ENCODE assay signal across 8 cellular contexts in the genomic region with DNA sequence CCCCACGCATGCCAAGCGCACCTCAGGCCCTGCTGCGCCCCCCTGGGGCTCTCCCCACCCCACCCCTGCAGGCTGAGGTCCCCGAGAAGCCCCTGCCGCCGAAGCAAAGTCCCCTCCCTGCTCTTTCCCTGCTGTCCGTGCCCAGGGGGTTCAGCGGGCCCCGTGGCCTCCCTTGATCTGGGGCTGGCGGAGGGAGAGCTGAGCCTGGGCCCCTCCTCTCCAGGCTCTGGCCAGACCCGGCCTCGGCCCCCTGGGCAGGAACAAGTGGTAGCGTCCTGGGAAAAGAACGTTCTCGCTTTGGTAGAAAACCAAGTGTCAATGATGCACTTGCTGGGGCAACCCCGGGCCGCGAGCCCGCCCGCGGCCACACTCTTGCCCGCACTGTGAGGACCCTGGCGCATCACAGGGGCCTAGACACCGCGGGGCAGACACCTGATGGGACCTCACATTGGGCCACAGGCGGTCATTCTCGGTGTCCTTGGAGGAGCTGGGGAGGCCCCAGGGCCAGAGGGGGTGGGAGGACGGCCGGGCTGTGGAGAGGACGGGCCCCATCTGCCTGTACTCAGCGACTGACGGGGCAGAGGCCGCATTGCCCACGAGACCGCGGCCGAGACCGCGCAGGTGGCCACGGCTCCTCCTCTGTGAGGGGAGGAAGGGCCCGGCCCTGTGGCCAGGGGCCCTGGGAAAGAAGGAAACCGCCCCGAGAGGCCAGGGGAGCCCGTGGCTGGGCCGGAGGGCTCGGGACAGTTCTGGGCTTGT.
DNase-seq lines count a peak whose midpoint lies in the region; ATAC-seq and TF ChIP-seq lines count a peak whose summit lies in the region.

No MANE protein-coding gene starts in this region.

- H3K36me3 ChIP-seq in mucosa of stomach (ENCODE audit: control insufficient read depth, insufficient read depth, low read length) = no peaks in the 10 kb centered on the region

- H3K4me3 ChIP-seq in cardiac fibroblast (replicated peaks in 1 of 2; ENCODE audit: low read depth in 2 of 2, low read length in 2 of 2) (peak overlapping the region; percentile 89 to 90), mucosa of stomach (ENCODE audit: low read length) (peak overlapping the region; percentile 56)

- H3K4me1 ChIP-seq in mucosa of stomach (ENCODE audit: control insufficient read depth, insufficient read depth, low read length) = peaks cover 57% of the 10 kb centered on the region

- TF ChIP-seq CTCF in cardiac fibroblast (IDR thresholded peaks at IDR 0.05; ENCODE audit: low read depth, low read length) = no peak

- peak overlapping the region; percentile 76 for H3K9ac ChIP-seq in mucosa of stomach (ENCODE audit: low read length)

- DNase-seq in KG1 (lab: John Stamatoyannopoulos, UW) (peak; percentile 56), cardiac fibroblast (ENCODE audit: low read depth in 2 of 2) (peak in 1 of 2 donors; percentile 45), NCI-H187 treated with DMSO at 0.1 percent for 48 hours (lab: John Stamatoyannopoulos, UW) (no peak), DMS153 treated with DMSO at 0.1 percent for 48 hours (lab: John Stamatoyannopoulos, UW; ENCODE audit: unreplicated experiment) (no peak), GDM1 (lab: John Stamatoyannopoulos, UW) (no peak)

- no peaks in the 10 kb centered on the region for H3K27me3 ChIP-seq in mucosa of stomach (ENCODE audit: control insufficient read depth, insufficient read depth, low read length)

- no peaks in the 10 kb centered on the region for H3K9me3 ChIP-seq in mucosa of stomach (ENCODE audit: control insufficient read depth, low read length)

- ATAC-seq in GM19351 (IDR thresholded peaks at IDR 0.05; ENCODE audit: unreplicated experiment) (peak; percentile 10), HG03196 (IDR thresholded peaks at IDR 0.05; ENCODE audit: unreplicated experiment) (no peak)
